Comparison of ENCODE assay signal across 1 cellular context in the genomic region with DNA sequence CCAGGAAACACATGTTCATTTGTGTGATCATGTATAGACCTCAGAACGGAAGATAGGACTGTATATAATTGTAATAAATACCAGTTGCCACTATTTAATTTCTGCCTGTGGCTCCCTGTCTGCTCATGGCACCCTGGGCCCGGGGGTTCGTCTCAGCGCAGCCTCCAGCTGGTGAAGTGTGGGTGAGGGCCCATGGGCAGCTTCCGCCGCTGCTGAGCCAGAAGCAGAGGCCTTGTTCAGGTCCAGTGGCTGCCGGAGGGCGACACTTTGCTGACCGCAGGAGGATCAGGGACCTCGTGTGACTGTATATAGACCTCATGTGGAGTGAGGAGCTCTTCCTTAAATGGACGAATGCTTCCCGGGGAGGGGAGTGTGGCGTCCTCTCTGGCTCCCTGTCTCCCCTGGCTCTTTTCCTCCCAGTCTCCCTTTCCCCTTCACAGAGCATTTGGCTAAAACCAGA.
TF ChIP-seq lines count a peak whose summit lies in the region.

No MANE protein-coding gene starts in this region.

TF ChIP-seq in GM23338, 12 proteins besides CTCF, POLR2A, EP300 and RAD21 (continued from another document):
- TF ChIP-seq, protein P1, sequence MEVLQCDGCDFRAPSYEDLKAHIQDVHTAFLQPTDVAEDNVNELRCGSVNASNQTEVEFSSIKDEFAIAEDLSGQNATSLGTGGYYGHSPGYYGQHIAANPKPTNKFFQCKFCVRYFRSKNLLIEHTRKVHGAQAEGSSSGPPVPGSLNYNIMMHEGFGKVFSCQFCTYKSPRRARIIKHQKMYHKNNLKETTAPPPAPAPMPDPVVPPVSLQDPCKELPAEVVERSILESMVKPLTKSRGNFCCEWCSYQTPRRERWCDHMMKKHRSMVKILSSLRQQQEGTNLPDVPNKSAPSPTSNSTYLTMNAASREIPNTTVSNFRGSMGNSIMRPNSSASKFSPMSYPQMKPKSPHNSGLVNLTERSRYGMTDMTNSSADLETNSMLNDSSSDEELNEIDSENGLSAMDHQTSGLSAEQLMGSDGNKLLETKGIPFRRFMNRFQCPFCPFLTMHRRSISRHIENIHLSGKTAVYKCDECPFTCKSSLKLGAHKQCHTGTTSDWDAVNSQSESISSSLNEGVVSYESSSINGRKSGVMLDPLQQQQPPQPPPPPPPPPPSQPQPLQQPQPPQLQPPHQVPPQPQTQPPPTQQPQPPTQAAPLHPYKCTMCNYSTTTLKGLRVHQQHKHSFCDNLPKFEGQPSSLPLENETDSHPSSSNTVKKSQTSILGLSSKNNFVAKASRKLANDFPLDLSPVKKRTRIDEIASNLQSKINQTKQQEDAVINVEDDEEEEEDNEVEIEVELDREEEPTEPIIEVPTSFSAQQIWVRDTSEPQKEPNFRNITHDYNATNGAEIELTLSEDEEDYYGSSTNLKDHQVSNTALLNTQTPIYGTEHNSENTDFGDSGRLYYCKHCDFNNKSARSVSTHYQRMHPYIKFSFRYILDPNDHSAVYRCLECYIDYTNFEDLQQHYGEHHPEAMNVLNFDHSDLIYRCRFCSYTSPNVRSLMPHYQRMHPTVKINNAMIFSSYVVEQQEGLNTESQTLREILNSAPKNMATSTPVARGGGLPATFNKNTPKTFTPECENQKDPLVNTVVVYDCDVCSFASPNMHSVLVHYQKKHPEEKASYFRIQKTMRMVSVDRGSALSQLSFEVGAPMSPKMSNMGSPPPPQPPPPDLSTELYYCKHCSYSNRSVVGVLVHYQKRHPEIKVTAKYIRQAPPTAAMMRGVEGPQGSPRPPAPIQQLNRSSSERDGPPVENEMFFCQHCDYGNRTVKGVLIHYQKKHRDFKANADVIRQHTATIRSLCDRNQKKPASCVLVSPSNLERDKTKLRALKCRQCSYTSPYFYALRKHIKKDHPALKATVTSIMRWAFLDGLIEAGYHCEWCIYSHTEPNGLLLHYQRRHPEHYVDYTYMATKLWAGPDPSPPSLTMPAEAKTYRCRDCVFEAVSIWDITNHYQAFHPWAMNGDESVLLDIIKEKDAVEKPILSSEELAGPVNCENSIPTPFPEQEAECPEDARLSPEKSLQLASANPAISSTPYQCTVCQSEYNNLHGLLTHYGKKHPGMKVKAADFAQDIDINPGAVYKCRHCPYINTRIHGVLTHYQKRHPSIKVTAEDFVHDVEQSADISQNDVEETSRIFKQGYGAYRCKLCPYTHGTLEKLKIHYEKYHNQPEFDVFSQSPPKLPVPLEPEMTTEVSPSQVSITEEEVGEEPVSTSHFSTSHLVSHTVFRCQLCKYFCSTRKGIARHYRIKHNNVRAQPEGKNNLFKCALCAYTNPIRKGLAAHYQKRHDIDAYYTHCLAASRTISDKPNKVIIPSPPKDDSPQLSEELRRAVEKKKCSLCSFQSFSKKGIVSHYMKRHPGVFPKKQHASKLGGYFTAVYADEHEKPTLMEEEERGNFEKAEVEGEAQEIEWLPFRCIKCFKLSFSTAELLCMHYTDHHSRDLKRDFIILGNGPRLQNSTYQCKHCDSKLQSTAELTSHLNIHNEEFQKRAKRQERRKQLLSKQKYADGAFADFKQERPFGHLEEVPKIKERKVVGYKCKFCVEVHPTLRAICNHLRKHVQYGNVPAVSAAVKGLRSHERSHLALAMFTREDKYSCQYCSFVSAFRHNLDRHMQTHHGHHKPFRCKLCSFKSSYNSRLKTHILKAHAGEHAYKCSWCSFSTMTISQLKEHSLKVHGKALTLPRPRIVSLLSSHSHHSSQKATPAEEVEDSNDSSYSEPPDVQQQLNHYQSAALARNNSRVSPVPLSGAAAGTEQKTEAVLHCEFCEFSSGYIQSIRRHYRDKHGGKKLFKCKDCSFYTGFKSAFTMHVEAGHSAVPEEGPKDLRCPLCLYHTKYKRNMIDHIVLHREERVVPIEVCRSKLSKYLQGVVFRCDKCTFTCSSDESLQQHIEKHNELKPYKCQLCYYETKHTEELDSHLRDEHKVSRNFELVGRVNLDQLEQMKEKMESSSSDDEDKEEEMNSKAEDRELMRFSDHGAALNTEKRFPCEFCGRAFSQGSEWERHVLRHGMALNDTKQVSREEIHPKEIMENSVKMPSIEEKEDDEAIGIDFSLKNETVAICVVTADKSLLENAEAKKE (CRISPR knock-in tag; IDR thresholded peaks at IDR 0.05), result no peak
- no peak for TF ChIP-seq NANOG (IDR thresholded peaks at IDR 0.05; ENCODE audit: borderline replicate concordance)
- TF ChIP-seq EZH2 (IDR thresholded peaks at IDR 0.05; ENCODE audit: low read depth, unreplicated experiment), result no peak
- TF ChIP-seq ZNF114 (CRISPR knock-in tag; IDR thresholded peaks at IDR 0.05), result no peak
- TF ChIP-seq POLR2AphosphoS5 (IDR thresholded peaks at IDR 0.05; ENCODE audit: low read depth), result no peak
- TF ChIP-seq, protein P2, sequence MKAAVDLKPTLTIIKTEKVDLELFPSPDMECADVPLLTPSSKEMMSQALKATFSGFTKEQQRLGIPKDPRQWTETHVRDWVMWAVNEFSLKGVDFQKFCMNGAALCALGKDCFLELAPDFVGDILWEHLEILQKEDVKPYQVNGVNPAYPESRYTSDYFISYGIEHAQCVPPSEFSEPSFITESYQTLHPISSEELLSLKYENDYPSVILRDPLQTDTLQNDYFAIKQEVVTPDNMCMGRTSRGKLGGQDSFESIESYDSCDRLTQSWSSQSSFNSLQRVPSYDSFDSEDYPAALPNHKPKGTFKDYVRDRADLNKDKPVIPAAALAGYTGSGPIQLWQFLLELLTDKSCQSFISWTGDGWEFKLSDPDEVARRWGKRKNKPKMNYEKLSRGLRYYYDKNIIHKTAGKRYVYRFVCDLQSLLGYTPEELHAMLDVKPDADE (IDR thresholded peaks at IDR 0.05), result no peak
- TF ChIP-seq, protein P3, sequence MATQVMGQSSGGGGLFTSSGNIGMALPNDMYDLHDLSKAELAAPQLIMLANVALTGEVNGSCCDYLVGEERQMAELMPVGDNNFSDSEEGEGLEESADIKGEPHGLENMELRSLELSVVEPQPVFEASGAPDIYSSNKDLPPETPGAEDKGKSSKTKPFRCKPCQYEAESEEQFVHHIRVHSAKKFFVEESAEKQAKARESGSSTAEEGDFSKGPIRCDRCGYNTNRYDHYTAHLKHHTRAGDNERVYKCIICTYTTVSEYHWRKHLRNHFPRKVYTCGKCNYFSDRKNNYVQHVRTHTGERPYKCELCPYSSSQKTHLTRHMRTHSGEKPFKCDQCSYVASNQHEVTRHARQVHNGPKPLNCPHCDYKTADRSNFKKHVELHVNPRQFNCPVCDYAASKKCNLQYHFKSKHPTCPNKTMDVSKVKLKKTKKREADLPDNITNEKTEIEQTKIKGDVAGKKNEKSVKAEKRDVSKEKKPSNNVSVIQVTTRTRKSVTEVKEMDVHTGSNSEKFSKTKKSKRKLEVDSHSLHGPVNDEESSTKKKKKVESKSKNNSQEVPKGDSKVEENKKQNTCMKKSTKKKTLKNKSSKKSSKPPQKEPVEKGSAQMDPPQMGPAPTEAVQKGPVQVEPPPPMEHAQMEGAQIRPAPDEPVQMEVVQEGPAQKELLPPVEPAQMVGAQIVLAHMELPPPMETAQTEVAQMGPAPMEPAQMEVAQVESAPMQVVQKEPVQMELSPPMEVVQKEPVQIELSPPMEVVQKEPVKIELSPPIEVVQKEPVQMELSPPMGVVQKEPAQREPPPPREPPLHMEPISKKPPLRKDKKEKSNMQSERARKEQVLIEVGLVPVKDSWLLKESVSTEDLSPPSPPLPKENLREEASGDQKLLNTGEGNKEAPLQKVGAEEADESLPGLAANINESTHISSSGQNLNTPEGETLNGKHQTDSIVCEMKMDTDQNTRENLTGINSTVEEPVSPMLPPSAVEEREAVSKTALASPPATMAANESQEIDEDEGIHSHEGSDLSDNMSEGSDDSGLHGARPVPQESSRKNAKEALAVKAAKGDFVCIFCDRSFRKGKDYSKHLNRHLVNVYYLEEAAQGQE (IDR thresholded peaks at IDR 0.05; ENCODE audit: unreplicated experiment), result no peak
- TF ChIP-seq JUNB (IDR thresholded peaks at IDR 0.05; ENCODE audit: unreplicated experiment), result no peak
- no peak for TF ChIP-seq ZNF331 (CRISPR knock-in tag; IDR thresholded peaks at IDR 0.05; ENCODE audit: low read depth)
